In the genomic region with DNA sequence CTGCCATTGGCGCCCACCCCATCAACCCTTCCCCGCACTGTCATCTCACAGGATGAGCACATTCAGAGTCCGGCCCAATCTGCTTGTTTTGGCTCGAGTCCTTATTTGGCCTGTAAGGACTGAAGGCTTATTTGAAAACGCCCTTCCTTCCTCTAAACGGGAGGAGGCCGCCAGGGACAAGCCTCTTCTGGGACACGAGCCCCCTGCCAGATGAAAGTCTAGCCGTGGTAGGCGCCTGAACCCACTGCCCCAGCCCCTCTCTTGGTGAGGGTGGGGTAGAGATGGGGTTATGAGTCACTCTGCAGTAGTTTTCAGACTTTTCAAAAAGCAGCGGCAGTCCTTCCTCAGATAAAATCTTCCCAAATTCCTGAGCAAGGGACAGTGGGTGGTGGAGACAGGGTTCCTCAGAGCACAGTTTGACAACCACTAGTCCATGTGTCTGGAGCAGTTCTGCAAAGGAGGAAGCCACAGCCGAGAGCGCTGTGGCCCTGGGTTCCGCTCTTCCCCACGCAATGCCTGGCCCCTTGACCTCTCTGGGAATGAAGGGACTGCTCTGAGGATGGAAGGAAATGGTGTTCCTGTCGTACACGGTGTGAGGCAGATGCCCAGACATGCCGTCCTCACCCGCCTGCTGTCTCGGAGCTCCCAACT, we compare ENCODE assay signal across 8 cellular contexts. TPM values are rescaled to one million over a fixed set of nuclear protein-coding genes. Genes with fewer than 3 reads are reported as not detected.
A peak's percentile ranks its signal among the peaks of the same experiment; 100 is the strongest.
DNase-seq lines count a peak whose midpoint lies in the region; ATAC-seq, FAIRE-seq and TF ChIP-seq lines count a peak whose summit lies in the region.

No MANE protein-coding gene starts in this region.

- H3K9me3 Mint-ChIP-seq in effector memory CD8-positive, alpha-beta T cell, result no peaks in the 10 kb centered on the region
- no peaks in the 10 kb centered on the region for H3K9me3 Mint-ChIP-seq in natural killer cell treated with Interleukin-12 subunit alpha and Interleukin-12 subunit beta and Interleukin-15 and Interleukin-18, amount 100 ng/mL, for 72 hours

- H3K4me1 Mint-ChIP-seq in effector memory CD8-positive, alpha-beta T cell (ENCODE audit: low read depth in 2 of 2), result peaks cover 86 to 90% of the 10 kb centered on the region in 2 donors
- H3K4me1 Mint-ChIP-seq in natural killer cell treated with Interleukin-12 subunit alpha and Interleukin-12 subunit beta and Interleukin-15 and Interleukin-18, amount 100 ng/mL, for 72 hours (ENCODE audit: low read depth in 2 of 2), result peaks cover 87 to 88% of the 10 kb centered on the region in 2 donors

- H3K4me3 Mint-ChIP-seq in effector memory CD8-positive, alpha-beta T cell, result peak overlapping the region; percentile 87 to 92
- peak overlapping the region; percentile 96 for H3K4me3 Mint-ChIP-seq in natural killer cell treated with Interleukin-12 subunit alpha and Interleukin-12 subunit beta and Interleukin-15 and Interleukin-18, amount 100 ng/mL, for 72 hours

- H3K27ac ChIP-seq in RWPE2 (ENCODE audit: poor library complexity, severe bottlenecking), result peak overlapping the region; percentile 100

- in situ Hi-C loops in G401 (cut with HindIII; ENCODE audit: low sequenced_read_pairs), result no loop called here

- DNase-seq in G401 (ENCODE audit: low spot score) (peak; percentile 45), RWPE2 (ENCODE audit: low spot score) (no peak), hippocampal formation (lab: John Stamatoyannopoulos, UW) (no peak), NCI-H1417 treated with DMSO at 0.1 percent for 48 hours (lab: John Stamatoyannopoulos, UW) (no peak), GM12891 (ENCODE audit: insufficient read length, low spot score) (no peak)
- DNase-seq in effector memory CD8-positive, alpha-beta T cell, result no peak
- DNase-seq in natural killer cell treated with Interleukin-12 subunit alpha and Interleukin-12 subunit beta and Interleukin-15 and Interleukin-18, amount 100 ng/mL, for 72 hours (ENCODE audit: low spot score), result no peak

- ATAC-seq in RWPE2 (ENCODE audit: low read depth), result no peak
- no peak for ATAC-seq in effector memory CD8-positive, alpha-beta T cell (replicated peaks)
- no peak for ATAC-seq in natural killer cell treated with Interleukin-12 subunit alpha and Interleukin-12 subunit beta and Interleukin-15 and Interleukin-18, amount 100 ng/mL, for 72 hours
- ATAC-seq in HG03280 (IDR thresholded peaks at IDR 0.05; ENCODE audit: unreplicated experiment), result no peak

- FAIRE-seq in GM12891 (lab: Jason Lieb, UNC), result no peak

- no peak overlapping the region for H3K4me3 ChIP-seq in RWPE2 (ENCODE audit: severe bottlenecking)

- H3K27me3 ChIP-seq in RWPE2 (ENCODE audit: insufficient read depth, poor library complexity, severe bottlenecking), result no peaks in the 10 kb centered on the region

- H3K36me3 ChIP-seq in RWPE2 (ENCODE audit: low read depth), result peaks cover 87% of the 10 kb centered on the region

- no peak for TF ChIP-seq CTCF in RWPE2 (IDR thresholded peaks at IDR 0.05; ENCODE audit: poor library complexity, severe bottlenecking)

- H3K27me3 Mint-ChIP-seq in effector memory CD8-positive, alpha-beta T cell, result no peaks in the 10 kb centered on the region
- H3K27me3 Mint-ChIP-seq in natural killer cell treated with Interleukin-12 subunit alpha and Interleukin-12 subunit beta and Interleukin-15 and Interleukin-18, amount 100 ng/mL, for 72 hours, result no peaks in the 10 kb centered on the region

- no peaks in the 10 kb centered on the region for H3K9me3 ChIP-seq in RWPE2 (ENCODE audit: severe bottlenecking)

- peaks cover 100% of the 10 kb centered on the region for H3K36me3 Mint-ChIP-seq in effector memory CD8-positive, alpha-beta T cell (ENCODE audit: insufficient read depth)
- peaks cover 12% of the 10 kb centered on the region for H3K36me3 Mint-ChIP-seq in natural killer cell treated with Interleukin-12 subunit alpha and Interleukin-12 subunit beta and Interleukin-15 and Interleukin-18, amount 100 ng/mL, for 72 hours

- peak overlapping the region; percentile 96 to 99 for H3K27ac Mint-ChIP-seq in effector memory CD8-positive, alpha-beta T cell
- peak overlapping the region; percentile 99 to 100 for H3K27ac Mint-ChIP-seq in natural killer cell treated with Interleukin-12 subunit alpha and Interleukin-12 subunit beta and Interleukin-15 and Interleukin-18, amount 100 ng/mL, for 72 hours

- TF ChIP-seq POLR2A in GM12891 (IDR thresholded peaks at IDR 0.05; ENCODE audit: low read depth, low read length), result no peak

- H3K4me1 ChIP-seq in RWPE2 (ENCODE audit: insufficient read depth, poor library complexity, severe bottlenecking), result peaks cover 84% of the 10 kb centered on the region

TF ChIP-seq in GM12891, 5 proteins besides CTCF, POLR2A, EP300 and RAD21:
- TF ChIP-seq PAX5 (IDR thresholded peaks at IDR 0.05; ENCODE audit: insufficient read depth, low read length, severe bottlenecking) (no peak), SPI1 (IDR thresholded peaks at IDR 0.05; ENCODE audit: low read depth, low read length) (no peak), POLR2AphosphoS5 (IDR thresholded peaks at IDR 0.05; ENCODE audit: low read depth, low read length) (no peak), POU2F2 (IDR thresholded peaks at IDR 0.05; ENCODE audit: low read depth, low read length) (no peak)

RNA-seq across cellular contexts. Expression of a gene that starts 57.0 kb away (rescaled TPM):
- total RNA-seq in G401 (2014; rRNA removed; shearing (Covaris generic)), result 153 and 185 TPM in 2 replicates
- 100 to 1,000 TPM; 623 to 642 TPM for total RNA-seq in natural killer cell treated with Interleukin-12 subunit alpha and Interleukin-12 subunit beta and Interleukin-15 and Interleukin-18, amount 100 ng/mL, for 72 hours
- polyA plus RNA-seq in GM12891 (2012; ENCODE audit: low read depth, missing spikeins), result 164 TPM
